2 cellular contexts compared by ENCODE assay signal in genomic region chr5:155056644-155057269, GRCh38.
TF ChIP-seq lines count a peak whose summit lies in the region.

No MANE protein-coding gene starts in this region.

TF ChIP-seq in GM23338, 12 proteins besides CTCF, POLR2A, EP300 and RAD21 (continued from another document):
- TF ChIP-seq REST (IDR thresholded peaks at IDR 0.05; ENCODE audit: unreplicated experiment) (no peak), EZH2 (IDR thresholded peaks at IDR 0.05; ENCODE audit: low read depth, unreplicated experiment) (no peak), JUNB (IDR thresholded peaks at IDR 0.05; ENCODE audit: unreplicated experiment) (no peak), POLR2AphosphoS5 (IDR thresholded peaks at IDR 0.05; ENCODE audit: low read depth) (no peak)
- TF ChIP-seq, protein P1, sequence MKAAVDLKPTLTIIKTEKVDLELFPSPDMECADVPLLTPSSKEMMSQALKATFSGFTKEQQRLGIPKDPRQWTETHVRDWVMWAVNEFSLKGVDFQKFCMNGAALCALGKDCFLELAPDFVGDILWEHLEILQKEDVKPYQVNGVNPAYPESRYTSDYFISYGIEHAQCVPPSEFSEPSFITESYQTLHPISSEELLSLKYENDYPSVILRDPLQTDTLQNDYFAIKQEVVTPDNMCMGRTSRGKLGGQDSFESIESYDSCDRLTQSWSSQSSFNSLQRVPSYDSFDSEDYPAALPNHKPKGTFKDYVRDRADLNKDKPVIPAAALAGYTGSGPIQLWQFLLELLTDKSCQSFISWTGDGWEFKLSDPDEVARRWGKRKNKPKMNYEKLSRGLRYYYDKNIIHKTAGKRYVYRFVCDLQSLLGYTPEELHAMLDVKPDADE (IDR thresholded peaks at IDR 0.05) = no peak

TF ChIP-seq in HEK293, 187 proteins besides CTCF, POLR2A, EP300 and RAD21 (continued from another document and continues in another):
- TF ChIP-seq, protein P2, sequence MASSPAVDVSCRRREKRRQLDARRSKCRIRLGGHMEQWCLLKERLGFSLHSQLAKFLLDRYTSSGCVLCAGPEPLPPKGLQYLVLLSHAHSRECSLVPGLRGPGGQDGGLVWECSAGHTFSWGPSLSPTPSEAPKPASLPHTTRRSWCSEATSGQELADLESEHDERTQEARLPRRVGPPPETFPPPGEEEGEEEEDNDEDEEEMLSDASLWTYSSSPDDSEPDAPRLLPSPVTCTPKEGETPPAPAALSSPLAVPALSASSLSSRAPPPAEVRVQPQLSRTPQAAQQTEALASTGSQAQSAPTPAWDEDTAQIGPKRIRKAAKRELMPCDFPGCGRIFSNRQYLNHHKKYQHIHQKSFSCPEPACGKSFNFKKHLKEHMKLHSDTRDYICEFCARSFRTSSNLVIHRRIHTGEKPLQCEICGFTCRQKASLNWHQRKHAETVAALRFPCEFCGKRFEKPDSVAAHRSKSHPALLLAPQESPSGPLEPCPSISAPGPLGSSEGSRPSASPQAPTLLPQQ (tag by site-specific recombination; IDR thresholded peaks at IDR 0.05) = peak; percentile 49; the same call in 1 of the 2 replicates
- TF ChIP-seq BCL6B (tag by site-specific recombination; IDR thresholded peaks at IDR 0.05) = peak; percentile 63
- TF ChIP-seq, protein P3, sequence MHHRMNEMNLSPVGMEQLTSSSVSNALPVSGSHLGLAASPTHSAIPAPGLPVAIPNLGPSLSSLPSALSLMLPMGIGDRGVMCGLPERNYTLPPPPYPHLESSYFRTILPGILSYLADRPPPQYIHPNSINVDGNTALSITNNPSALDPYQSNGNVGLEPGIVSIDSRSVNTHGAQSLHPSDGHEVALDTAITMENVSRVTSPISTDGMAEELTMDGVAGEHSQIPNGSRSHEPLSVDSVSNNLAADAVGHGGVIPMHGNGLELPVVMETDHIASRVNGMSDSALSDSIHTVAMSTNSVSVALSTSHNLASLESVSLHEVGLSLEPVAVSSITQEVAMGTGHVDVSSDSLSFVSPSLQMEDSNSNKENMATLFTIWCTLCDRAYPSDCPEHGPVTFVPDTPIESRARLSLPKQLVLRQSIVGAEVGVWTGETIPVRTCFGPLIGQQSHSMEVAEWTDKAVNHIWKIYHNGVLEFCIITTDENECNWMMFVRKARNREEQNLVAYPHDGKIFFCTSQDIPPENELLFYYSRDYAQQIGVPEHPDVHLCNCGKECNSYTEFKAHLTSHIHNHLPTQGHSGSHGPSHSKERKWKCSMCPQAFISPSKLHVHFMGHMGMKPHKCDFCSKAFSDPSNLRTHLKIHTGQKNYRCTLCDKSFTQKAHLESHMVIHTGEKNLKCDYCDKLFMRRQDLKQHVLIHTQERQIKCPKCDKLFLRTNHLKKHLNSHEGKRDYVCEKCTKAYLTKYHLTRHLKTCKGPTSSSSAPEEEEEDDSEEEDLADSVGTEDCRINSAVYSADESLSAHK (tag by site-specific recombination; IDR thresholded peaks at IDR 0.05) = peak; percentile 87
- TF ChIP-seq REST (tag by site-specific recombination; IDR thresholded peaks at IDR 0.05) = no peak
- peak; percentile 55 for TF ChIP-seq ZEB2 (tag by site-specific recombination; IDR thresholded peaks at IDR 0.05)
- TF ChIP-seq ZNF302 (tag by site-specific recombination; IDR thresholded peaks at IDR 0.05; ENCODE audit: low read depth) = no peak
- TF ChIP-seq ZSCAN30 (tag by site-specific recombination; IDR thresholded peaks at IDR 0.05) = peak; percentile 47; the same call in 1 of the 2 replicates
- no peak for TF ChIP-seq ZNF585B (tag by site-specific recombination; IDR thresholded peaks at IDR 0.05)
- TF ChIP-seq ZNF10 (tag by site-specific recombination; IDR thresholded peaks at IDR 0.05) = peak; percentile 59
- TF ChIP-seq OSR2 (tag by site-specific recombination; IDR thresholded peaks at IDR 0.05) = peak; percentile 83
- TF ChIP-seq WT1 (tag by site-specific recombination; IDR thresholded peaks at IDR 0.05) = peak; percentile 96
- TF ChIP-seq ZNF292 (tag by site-specific recombination; IDR thresholded peaks at IDR 0.05; ENCODE audit: borderline replicate concordance, low read depth) = no peak
- no peak for TF ChIP-seq ZNF76 (tag by site-specific recombination; IDR thresholded peaks at IDR 0.05; ENCODE audit: borderline replicate concordance, low read depth)
- TF ChIP-seq BCL11A (tag by site-specific recombination; IDR thresholded peaks at IDR 0.05; ENCODE audit: low read depth) = 0 out of 2 replicates have a peak, but pooled peaks have one; percentile 34
- TF ChIP-seq ZNF701 (tag by site-specific recombination; IDR thresholded peaks at IDR 0.05) = no peak
- TF ChIP-seq KLF10 (tag by site-specific recombination; IDR thresholded peaks at IDR 0.05) = 0 out of 2 replicates have a peak, but pooled peaks have one; percentile 36
- TF ChIP-seq GLIS1 (tag by site-specific recombination; IDR thresholded peaks at IDR 0.05) = peak; percentile 97
- TF ChIP-seq ZNF394 (tag by site-specific recombination; IDR thresholded peaks at IDR 0.05; ENCODE audit: borderline replicate concordance) = 0 out of 2 replicates have a peak, but pooled peaks have one; percentile 21
- no peak for TF ChIP-seq ZNF221 (tag by site-specific recombination; IDR thresholded peaks at IDR 0.05; ENCODE audit: borderline replicate concordance)
- TF ChIP-seq, protein P4, sequence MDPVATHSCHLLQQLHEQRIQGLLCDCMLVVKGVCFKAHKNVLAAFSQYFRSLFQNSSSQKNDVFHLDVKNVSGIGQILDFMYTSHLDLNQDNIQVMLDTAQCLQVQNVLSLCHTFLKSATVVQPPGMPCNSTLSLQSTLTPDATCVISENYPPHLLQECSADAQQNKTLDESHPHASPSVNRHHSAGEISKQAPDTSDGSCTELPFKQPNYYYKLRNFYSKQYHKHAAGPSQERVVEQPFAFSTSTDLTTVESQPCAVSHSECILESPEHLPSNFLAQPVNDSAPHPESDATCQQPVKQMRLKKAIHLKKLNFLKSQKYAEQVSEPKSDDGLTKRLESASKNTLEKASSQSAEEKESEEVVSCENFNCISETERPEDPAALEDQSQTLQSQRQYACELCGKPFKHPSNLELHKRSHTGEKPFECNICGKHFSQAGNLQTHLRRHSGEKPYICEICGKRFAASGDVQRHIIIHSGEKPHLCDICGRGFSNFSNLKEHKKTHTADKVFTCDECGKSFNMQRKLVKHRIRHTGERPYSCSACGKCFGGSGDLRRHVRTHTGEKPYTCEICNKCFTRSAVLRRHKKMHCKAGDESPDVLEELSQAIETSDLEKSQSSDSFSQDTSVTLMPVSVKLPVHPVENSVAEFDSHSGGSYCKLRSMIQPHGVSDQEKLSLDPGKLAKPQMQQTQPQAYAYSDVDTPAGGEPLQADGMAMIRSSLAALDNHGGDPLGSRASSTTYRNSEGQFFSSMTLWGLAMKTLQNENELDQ (tag by site-specific recombination; IDR thresholded peaks at IDR 0.05; ENCODE audit: low read depth) = no peak
- peak; percentile 22; the same call in 1 of the 2 replicates for TF ChIP-seq ZSCAN4 (tag by site-specific recombination; IDR thresholded peaks at IDR 0.05)
- TF ChIP-seq ZNF843 (tag by site-specific recombination; IDR thresholded peaks at IDR 0.05) = peak; percentile 95
- no peak for TF ChIP-seq ZNF658 (tag by site-specific recombination; IDR thresholded peaks at IDR 0.05)
- peak; percentile 74; the same call in 1 of the 2 replicates for TF ChIP-seq ZBTB17 (tag by site-specific recombination; IDR thresholded peaks at IDR 0.05)
- TF ChIP-seq, protein P5, sequence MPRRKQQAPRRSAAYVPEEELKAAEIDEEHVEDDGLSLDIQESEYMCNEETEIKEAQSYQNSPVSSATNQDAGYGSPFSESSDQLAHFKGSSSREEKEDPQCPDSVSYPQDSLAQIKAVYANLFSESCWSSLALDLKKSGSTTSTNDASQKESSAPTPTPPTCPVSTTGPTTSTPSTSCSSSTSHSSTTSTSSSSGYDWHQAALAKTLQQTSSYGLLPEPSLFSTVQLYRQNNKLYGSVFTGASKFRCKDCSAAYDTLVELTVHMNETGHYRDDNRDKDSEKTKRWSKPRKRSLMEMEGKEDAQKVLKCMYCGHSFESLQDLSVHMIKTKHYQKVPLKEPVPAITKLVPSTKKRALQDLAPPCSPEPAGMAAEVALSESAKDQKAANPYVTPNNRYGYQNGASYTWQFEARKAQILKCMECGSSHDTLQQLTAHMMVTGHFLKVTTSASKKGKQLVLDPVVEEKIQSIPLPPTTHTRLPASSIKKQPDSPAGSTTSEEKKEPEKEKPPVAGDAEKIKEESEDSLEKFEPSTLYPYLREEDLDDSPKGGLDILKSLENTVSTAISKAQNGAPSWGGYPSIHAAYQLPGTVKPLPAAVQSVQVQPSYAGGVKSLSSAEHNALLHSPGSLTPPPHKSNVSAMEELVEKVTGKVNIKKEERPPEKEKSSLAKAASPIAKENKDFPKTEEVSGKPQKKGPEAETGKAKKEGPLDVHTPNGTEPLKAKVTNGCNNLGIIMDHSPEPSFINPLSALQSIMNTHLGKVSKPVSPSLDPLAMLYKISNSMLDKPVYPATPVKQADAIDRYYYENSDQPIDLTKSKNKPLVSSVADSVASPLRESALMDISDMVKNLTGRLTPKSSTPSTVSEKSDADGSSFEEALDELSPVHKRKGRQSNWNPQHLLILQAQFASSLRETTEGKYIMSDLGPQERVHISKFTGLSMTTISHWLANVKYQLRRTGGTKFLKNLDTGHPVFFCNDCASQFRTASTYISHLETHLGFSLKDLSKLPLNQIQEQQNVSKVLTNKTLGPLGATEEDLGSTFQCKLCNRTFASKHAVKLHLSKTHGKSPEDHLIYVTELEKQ (tag by site-specific recombination; IDR thresholded peaks at IDR 0.05; ENCODE audit: borderline replicate concordance) = peak; percentile 80; the same call in 1 of the 2 replicates
- 0 out of 2 replicates have a peak, but pooled peaks have one; percentile 23 for TF ChIP-seq ZFP69B (tag by site-specific recombination; IDR thresholded peaks at IDR 0.05)
- TF ChIP-seq ZNF548 (tag by site-specific recombination; IDR thresholded peaks at IDR 0.05) = no peak
- TF ChIP-seq, protein P6, sequence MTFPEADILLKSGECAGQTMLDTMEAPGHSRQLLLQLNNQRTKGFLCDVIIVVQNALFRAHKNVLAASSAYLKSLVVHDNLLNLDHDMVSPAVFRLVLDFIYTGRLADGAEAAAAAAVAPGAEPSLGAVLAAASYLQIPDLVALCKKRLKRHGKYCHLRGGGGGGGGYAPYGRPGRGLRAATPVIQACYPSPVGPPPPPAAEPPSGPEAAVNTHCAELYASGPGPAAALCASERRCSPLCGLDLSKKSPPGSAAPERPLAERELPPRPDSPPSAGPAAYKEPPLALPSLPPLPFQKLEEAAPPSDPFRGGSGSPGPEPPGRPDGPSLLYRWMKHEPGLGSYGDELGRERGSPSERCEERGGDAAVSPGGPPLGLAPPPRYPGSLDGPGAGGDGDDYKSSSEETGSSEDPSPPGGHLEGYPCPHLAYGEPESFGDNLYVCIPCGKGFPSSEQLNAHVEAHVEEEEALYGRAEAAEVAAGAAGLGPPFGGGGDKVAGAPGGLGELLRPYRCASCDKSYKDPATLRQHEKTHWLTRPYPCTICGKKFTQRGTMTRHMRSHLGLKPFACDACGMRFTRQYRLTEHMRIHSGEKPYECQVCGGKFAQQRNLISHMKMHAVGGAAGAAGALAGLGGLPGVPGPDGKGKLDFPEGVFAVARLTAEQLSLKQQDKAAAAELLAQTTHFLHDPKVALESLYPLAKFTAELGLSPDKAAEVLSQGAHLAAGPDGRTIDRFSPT (tag by site-specific recombination; IDR thresholded peaks at IDR 0.05) = peak; percentile 66
- no peak for TF ChIP-seq SP3 (tag by site-specific recombination; IDR thresholded peaks at IDR 0.05)
- TF ChIP-seq, protein P7, sequence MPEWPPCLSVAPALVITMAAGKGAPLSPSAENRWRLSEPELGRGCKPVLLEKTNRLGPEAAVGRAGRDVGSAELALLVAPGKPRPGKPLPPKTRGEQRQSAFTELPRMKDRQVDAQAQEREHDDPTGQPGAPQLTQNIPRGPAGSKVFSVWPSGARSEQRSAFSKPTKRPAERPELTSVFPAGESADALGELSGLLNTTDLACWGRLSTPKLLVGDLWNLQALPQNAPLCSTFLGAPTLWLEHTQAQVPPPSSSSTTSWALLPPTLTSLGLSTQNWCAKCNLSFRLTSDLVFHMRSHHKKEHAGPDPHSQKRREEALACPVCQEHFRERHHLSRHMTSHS (tag by site-specific recombination; IDR thresholded peaks at IDR 0.05) = peak; percentile 90
